Comparison of ENCODE assay signal across 18 cellular contexts in genomic region chr2:69034845-69035244, GRCh38.
"Had no signal": no experiment of that assay in that cellular context is flagged by ENCODE, and none has a peak within 500 bp of the region (broad histone marks: within the 10 kb centered on the region; RNA-seq: fewer than 3 reads in every experiment).

No MANE protein-coding gene starts in this region.

- H3K27ac ChIP-seq: epithelial cell of prostate, hepatocyte, neutrophil, upper lobe of left lung, uterus had no signal

- H3K4me2 ChIP-seq: hepatocyte had no signal

- DNase-seq: effector memory CD4-positive, alpha-beta T cell; foreskin melanocyte; head of caudate nucleus; kidney; left colon; mucosa of descending colon; naive thymus-derived CD8-positive, alpha-beta T cell; posterior cingulate gyrus; sigmoid colon; stimulated activated CD4-positive, alpha-beta T cell treated with anti-CD3 and anti-CD28 coated beads, Interleukin-12 subunit alpha, Interleukin-12 subunit beta, amount 100 ng/mL, for 4 hours; stimulated activated naive CD4-positive, alpha-beta T cell treated with Interleukin-2 at 50 U/mL for 16 hours; upper lobe of left lung; uterus had no signal

- H3K27me3 ChIP-seq: hepatocyte, right atrium auricular region, sigmoid colon, upper lobe of left lung, uterus had no signal

- H2AFZ ChIP-seq: hepatocyte had no signal

- ATAC-seq: left colon; mucosa of descending colon; naive thymus-derived CD8-positive, alpha-beta T cell had no signal

- H3K9me3 Mint-ChIP-seq: naive thymus-derived CD8-positive, alpha-beta T cell had no signal

- H3K4me1 ChIP-seq: upper lobe of left lung, uterus had no signal

- H3K36me3 Mint-ChIP-seq: naive thymus-derived CD8-positive, alpha-beta T cell had no signal

- H3K4me1 Mint-ChIP-seq: naive thymus-derived CD8-positive, alpha-beta T cell had no signal

- H3K36me3 ChIP-seq: neutrophil, right atrium auricular region, upper lobe of left lung, uterus had no signal

- H3K4me3 ChIP-seq: hepatocyte, mucosa of descending colon, right atrium auricular region, sigmoid colon, skin epidermis, upper lobe of left lung, uterus had no signal

- H3K9me3 ChIP-seq: mucosa of descending colon, neutrophil, right atrium auricular region, sigmoid colon, upper lobe of left lung, uterus had no signal
